Comparison of ENCODE assay signal across 1 cellular context in genomic region chr12:124388679-124389536, GRCh38.
TF ChIP-seq lines count a peak whose summit lies in the region.

No MANE protein-coding gene starts in this region.

TF ChIP-seq in WTC11, 78 proteins besides CTCF, POLR2A, EP300 and RAD21 (continued from another document):
- TF ChIP-seq ZNF281 (CRISPR knock-in tag; IDR thresholded peaks at IDR 0.05) (no peak), ZNF232 (CRISPR knock-in tag; IDR thresholded peaks at IDR 0.05) (no peak), NFYB (CRISPR knock-in tag; conservative IDR thresholded peaks at IDR 0.05; ENCODE audit: low read depth) (no peak), MLX (CRISPR knock-in tag; IDR thresholded peaks at IDR 0.05) (no peak), IRF2 (CRISPR knock-in tag; IDR thresholded peaks at IDR 0.05; ENCODE audit: borderline replicate concordance, low read depth) (no peak), MAX (CRISPR knock-in tag; IDR thresholded peaks at IDR 0.05) (no peak), HMGA2 (CRISPR knock-in tag; IDR thresholded peaks at IDR 0.05) (no peak), USF2 (CRISPR knock-in tag; IDR thresholded peaks at IDR 0.05) (no peak)
